7 cellular contexts compared by ENCODE assay signal in the genomic region with DNA sequence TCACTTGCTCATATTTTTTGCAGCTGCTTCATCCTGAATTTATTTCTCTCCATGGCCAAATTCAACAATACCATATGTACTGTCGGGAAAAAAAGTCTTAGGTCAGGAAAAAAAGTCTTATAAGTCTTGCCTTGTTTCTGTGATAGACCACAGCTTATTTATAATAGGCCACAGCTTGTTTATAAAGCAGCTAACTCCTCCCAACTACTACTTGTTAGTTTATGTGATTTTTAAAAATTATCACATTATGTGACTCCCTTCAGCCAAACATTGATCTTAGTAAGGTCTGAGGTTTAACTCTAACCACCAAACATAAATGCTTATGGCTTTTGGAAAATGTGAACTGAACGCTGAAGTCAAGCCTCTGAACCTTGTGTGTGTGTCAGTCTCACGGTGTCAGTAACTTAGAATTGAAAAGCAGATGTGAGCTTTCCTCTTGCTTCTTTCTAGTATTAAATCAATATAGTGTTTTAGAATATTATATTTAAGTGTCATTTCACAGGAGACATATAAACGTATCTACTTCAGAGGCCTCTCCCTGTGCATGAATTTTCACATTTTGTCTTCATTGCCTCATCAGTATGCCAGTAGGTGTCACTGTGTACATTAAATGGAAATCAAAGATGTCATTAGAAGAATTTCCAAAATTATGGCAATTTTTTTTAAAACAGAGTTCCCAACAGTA. TPM values are rescaled to one million over a fixed set of nuclear protein-coding genes. Genes with fewer than 3 reads are reported as not detected.
DNase-seq lines count a peak whose midpoint lies in the region; ATAC-seq and TF ChIP-seq lines count a peak whose summit lies in the region.

No MANE protein-coding gene starts in this region.

- ATAC-seq in psoas muscle: no peak
- no peak for ATAC-seq in HG03354 (IDR thresholded peaks at IDR 0.05; ENCODE audit: poor library complexity, severe bottlenecking, unreplicated experiment)
- no peak for ATAC-seq in GM21786 (IDR thresholded peaks at IDR 0.05; ENCODE audit: unreplicated experiment)

- H3K27me3 Mint-ChIP-seq in endodermal cell (ENCODE audit: insufficient read depth): no peaks in the 10 kb centered on the region

- H3K27ac ChIP-seq in endodermal cell (ENCODE audit: low read depth, low read length): peak overlapping the region; percentile 22
- H3K27ac ChIP-seq in psoas muscle: no peak overlapping the region
- H3K27ac ChIP-seq in right atrium auricular region: no peak overlapping the region

- no peaks in the 10 kb centered on the region for H3K4me1 ChIP-seq in endodermal cell (ENCODE audit: control insufficient read depth, insufficient read depth, low read length)
- no peaks in the 10 kb centered on the region for H3K4me1 ChIP-seq in psoas muscle
- no peaks in the 10 kb centered on the region for H3K4me1 ChIP-seq in right atrium auricular region

- DNase-seq in NCI-H2227 treated with DMSO at 0.1 percent for 48 hours (lab: John Stamatoyannopoulos, UW) (peak; percentile 6), endodermal cell (no peak), psoas muscle (no peak), right atrium auricular region (ENCODE audit: low spot score) (no peak)

- H3K27ac Mint-ChIP-seq in endodermal cell: no peak overlapping the region

- 88% methylated on average over 4 of the region's 4 CpGs; no CpG with 5 or more reads in 1 of the 2 experiments for WGBS in endodermal cell (ENCODE audit: insufficient coverage in 1 of 2, insufficient read length in 1 of 2), 2 experiments
- WGBS in psoas muscle, 3 donors: 66 to 75% (median 67%) methylated on average over 4 of the region's 4 CpGs

- H3K4me3 Mint-ChIP-seq in endodermal cell: no peak overlapping the region

- H3K36me3 ChIP-seq in endodermal cell (ENCODE audit: control insufficient read depth, insufficient read depth, low read length) (no peaks in the 10 kb centered on the region), psoas muscle (ENCODE audit: insufficient read depth in 1 of 2, low read depth in 1 of 2) (no peaks in the 10 kb centered on the region), right atrium auricular region (no peaks in the 10 kb centered on the region)

- peaks cover 9% of the 10 kb centered on the region for H3K36me3 Mint-ChIP-seq in endodermal cell (ENCODE audit: low read depth)

- H3K9ac ChIP-seq in endodermal cell (ENCODE audit: extremely low read depth, low read length, poor library complexity, severe bottlenecking): no peak overlapping the region

- intact Hi-C loops in psoas muscle (cut with DNase I): loop anchor here in 1 of 2 donors (5.0 kb wide), 2 partner anchors 451 to 471 kb away; no protein-coding TSS in a partner anchor

- H3K9me3 ChIP-seq in endodermal cell (ENCODE audit: control insufficient read depth, low read length) (no peaks in the 10 kb centered on the region), psoas muscle (no peaks in the 10 kb centered on the region), right atrium auricular region (no peaks in the 10 kb centered on the region)

- H3K9me3 Mint-ChIP-seq in endodermal cell: no peaks in the 10 kb centered on the region

- no peaks in the 10 kb centered on the region for H3K4me1 Mint-ChIP-seq in endodermal cell

- H3K27me3 ChIP-seq in endodermal cell (ENCODE audit: control insufficient read depth, insufficient read depth, low read length, poor library complexity, severe bottlenecking) (no peaks in the 10 kb centered on the region), psoas muscle (ENCODE audit: insufficient read depth in 3 of 3, low read length in 2 of 3) (no peaks in the 10 kb centered on the region), right atrium auricular region (no peaks in the 10 kb centered on the region)

- peak; percentile 27; the same call in 1 of the 2 replicates for TF ChIP-seq CTCF in GM12875 (IDR thresholded peaks at IDR 0.05; ENCODE audit: borderline replicate concordance, insufficient read depth, low read depth, low read length)
- TF ChIP-seq CTCF in endodermal cell (conservative IDR thresholded peaks at IDR 0.05): peak; percentile 70
- peak; percentile 60 for TF ChIP-seq CTCF in psoas muscle (IDR thresholded peaks at IDR 0.05)
- TF ChIP-seq CTCF in right atrium auricular region (IDR thresholded peaks at IDR 0.05): peak in 1 of 2 donors; percentile 69

- no peak overlapping the region for H3K4me3 ChIP-seq in GM12875 (ENCODE audit: low read depth, low read length)
- H3K4me3 ChIP-seq in endodermal cell (ENCODE audit: low read length): no peak overlapping the region
- H3K4me3 ChIP-seq in psoas muscle: no peak overlapping the region
- no peak overlapping the region for H3K4me3 ChIP-seq in right atrium auricular region

RNA-seq across cellular contexts. Expression of gene SNX24, which starts 51.3 kb away (rescaled TPM):
- total RNA-seq in endodermal cell: 10 to 100 TPM; 39.4 to 56.2 TPM
- 22.2 TPM for polyA plus RNA-seq in endodermal cell (2013, experiment 1 of 2)
- polyA plus RNA-seq in endodermal cell (2013, experiment 2 of 2): 25.9 TPM
- 10 to 100 TPM in 2 of 4 donors, 1 to 10 TPM in 2; 8.8 to 11.9 (median 10.0) TPM for total RNA-seq in psoas muscle
- 10 to 100 TPM in 1 of 3 donors, 1 to 10 TPM in 2; 7.5 to 10.7 (median 10.0) TPM for polyA plus RNA-seq in psoas muscle
- 10 to 100 TPM; 10.8 to 13.2 TPM for total RNA-seq in right atrium auricular region
